ENCODE assay signal across 16 cellular contexts in the genomic region with DNA sequence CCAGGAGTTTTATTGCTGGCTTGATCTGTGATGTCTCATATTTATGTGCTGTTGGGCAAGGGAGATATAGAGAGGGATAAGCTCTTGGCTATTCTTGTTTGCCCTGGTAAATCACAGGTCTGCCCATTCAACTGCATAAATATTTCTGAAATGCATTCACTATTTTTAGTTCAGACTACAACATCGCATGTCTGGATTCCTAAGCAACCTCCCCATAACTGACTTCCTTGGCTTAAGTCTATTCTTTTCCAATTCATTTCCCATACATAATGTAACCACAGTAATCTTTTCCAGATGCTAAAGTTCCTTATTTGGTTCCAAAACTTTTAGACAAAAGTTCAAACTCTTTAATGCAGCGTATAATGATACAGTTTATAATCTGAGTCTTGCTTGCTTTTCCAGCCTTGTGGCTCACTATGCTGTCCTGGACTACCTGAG.
DNase-seq lines count a peak whose midpoint lies in the region; ATAC-seq and TF ChIP-seq lines count a peak whose summit lies in the region.
"Had no signal": no experiment of that assay in that cellular context is flagged by ENCODE, and none has a peak within 500 bp of the region (broad histone marks: within the 10 kb centered on the region; RNA-seq: fewer than 3 reads in every experiment).

No MANE protein-coding gene starts in this region.

- intact Hi-C loops in HCT116 (cut with micrococcal nuclease): no loop called here
- intact Hi-C loops in CD8-positive, alpha-beta T cell (cut with DNase I, micrococcal nuclease): no loop called here

- TF ChIP-seq RAD21 in HCT116 (IDR thresholded peaks at IDR 0.05; ENCODE audit: low read depth): no peak

- no peak overlapping the region for H3K27ac Mint-ChIP-seq in CD8-positive, alpha-beta T cell
- H3K27ac Mint-ChIP-seq: effector memory CD8-positive, alpha-beta T cell had no signal

- H3K4me2 ChIP-seq in HCT116 (ENCODE audit: low read length): no peak overlapping the region

- H3K9me3 Mint-ChIP-seq in CD8-positive, alpha-beta T cell: no peaks in the 10 kb centered on the region

- no peaks in the 10 kb centered on the region for H3K36me3 Mint-ChIP-seq in CD8-positive, alpha-beta T cell

- peak overlapping the region; percentile 42 for H2AFZ ChIP-seq in HCT116 (ENCODE audit: low read depth, low read length, poor library complexity, severe bottlenecking)
- H2AFZ ChIP-seq: parathyroid adenoma had no signal

- no peak overlapping the region for H3K4me3 ChIP-seq in HCT116 (replicated peaks in 1 of 2; ENCODE audit: low read depth in 1 of 2, low read length in 2 of 2)
- no peak overlapping the region for H3K4me3 ChIP-seq in CD8-positive, alpha-beta T cell (ENCODE audit: low read depth, low read length)
- H3K4me3 ChIP-seq: cardiac muscle cell, mucosa of descending colon, stomach had no signal

- CTCF ChIA-PET in HCT116 (lab: Charles Lee): no interaction called here
- CTCF ChIA-PET in CD8-positive, alpha-beta T cell (lab: Charles Lee): no interaction called here

- H3K9me2 ChIP-seq in HCT116 (ENCODE audit: insufficient read depth): no peaks in the 10 kb centered on the region

- peaks cover 0 to 2% of the 10 kb centered on the region in 2 experiments; a peak in 1 of 4 replicates for H3K4me1 ChIP-seq in HCT116 (ENCODE audit: control insufficient read depth in 1 of 2, insufficient read depth in 2 of 2, low read length in 2 of 2)
- H3K4me1 ChIP-seq in CD8-positive, alpha-beta T cell (ENCODE audit: insufficient read depth, low read length): no peaks in the 10 kb centered on the region
- H3K4me1 ChIP-seq: parathyroid adenoma, stomach had no signal

- no peak for TF ChIP-seq CTCF in HCT116 (IDR thresholded peaks at IDR 0.05 in 2 of 3, conservative IDR thresholded peaks at IDR 0.05 in 1 of 3; ENCODE audit: borderline replicate concordance in 1 of 3, insufficient read depth in 1 of 3, low read depth in 2 of 3, low read length in 2 of 3)
- no peak for TF ChIP-seq CTCF in CD8-positive, alpha-beta T cell (IDR thresholded peaks at IDR 0.05)

- no TSS peak for BruUV-seq in HCT116 (replicated peaks; lab: Mats Ljungman, UMichigan)

- no peaks in the 10 kb centered on the region for H3K4me1 Mint-ChIP-seq in CD8-positive, alpha-beta T cell (ENCODE audit: low read depth)

- no peaks in the 10 kb centered on the region for H4K20me1 ChIP-seq in HCT116 (ENCODE audit: insufficient read depth)

- no peak overlapping the region for H3K9ac ChIP-seq in HCT116 (ENCODE audit: low read length)
- H3K9ac ChIP-seq: parathyroid adenoma had no signal

- POLR2A ChIA-PET in HCT116 (lab: Charles Lee): no interaction called here
- POLR2A ChIA-PET in CD8-positive, alpha-beta T cell (lab: Charles Lee): no interaction called here

- no peak overlapping the region for H3K4me3 Mint-ChIP-seq in CD8-positive, alpha-beta T cell
- H3K4me3 Mint-ChIP-seq: effector memory CD8-positive, alpha-beta T cell had no signal

- H3K36me3 ChIP-seq in HCT116 (ENCODE audit: control insufficient read depth in 1 of 2, insufficient read depth in 2 of 2, low read length in 2 of 2): no peaks in the 10 kb centered on the region
- H3K36me3 ChIP-seq in CD8-positive, alpha-beta T cell (ENCODE audit: insufficient read depth, low read length): no peaks in the 10 kb centered on the region
- H3K36me3 ChIP-seq: cardiac muscle cell, stomach had no signal

- H3K79me2 ChIP-seq in HCT116 (ENCODE audit: insufficient read depth, low read length): no peaks in the 10 kb centered on the region
- H3K79me2 ChIP-seq: parathyroid adenoma had no signal

- no peaks in the 10 kb centered on the region for H3K9me3 ChIP-seq in HCT116 (ENCODE audit: control insufficient read depth in 1 of 2, insufficient read depth in 1 of 2, low read depth in 1 of 2, low read length in 2 of 2)
- H3K9me3 ChIP-seq in CD8-positive, alpha-beta T cell (ENCODE audit: low read length): no peaks in the 10 kb centered on the region
- H3K9me3 ChIP-seq: mucosa of descending colon, stomach had no signal

- TF ChIP-seq POLR2A in HCT116 (IDR thresholded peaks at IDR 0.05; ENCODE audit: borderline replicate concordance, extremely low read depth, insufficient read depth, insufficient read length): no peak

- H3K27ac ChIP-seq in HCT116 (ENCODE audit: low read depth, low read length): no peak overlapping the region
- H3K27ac ChIP-seq in CD8-positive, alpha-beta T cell (ENCODE audit: low read depth, low read length): no peak overlapping the region
- H3K27ac ChIP-seq: cardiac muscle cell, parathyroid adenoma, stomach had no signal

- DNase-seq in HCT116 (ENCODE audit: low read depth, low spot score): no peak
- DNase-seq in amniotic epithelial cell (ENCODE audit: low read depth): peak; percentile 23
- DNase-seq in glomerular visceral epithelial cell (ENCODE audit: extremely low spot score): peak; percentile 92
- DNase-seq in NCI-H1105 treated with DMSO at 0.1 percent for 48 hours (lab: John Stamatoyannopoulos, UW): no peak
- no peak for DNase-seq in activated CD4-positive, alpha-beta T cell treated with anti-CD3 and anti-CD28 coated beads, Interleukin-2, amount 50 U/mL, for 1 hour
- DNase-seq in CD8-positive, alpha-beta T cell: no peak
- no peak for DNase-seq in RPMI8226
- DNase-seq: activated CD4-positive, CD25-positive, alpha-beta regulatory T cell; activated naive CD4-positive, alpha-beta T cell treated with Interleukin-2 at 50 U/mL for 16 hours; effector memory CD8-positive, alpha-beta T cell; mucosa of descending colon; NCI-H2029; NCI-H526 treated with DMSO at 0.1 percent for 48 hours; stomach had no signal

- no peak for ATAC-seq in HCT116
- no peak for ATAC-seq in CD8-positive, alpha-beta T cell
- ATAC-seq: effector memory CD8-positive, alpha-beta T cell; mucosa of descending colon had no signal

- RAD21 ChIA-PET in HCT116 (lab: Charles Lee; ENCODE audit: low non-redundant PET in 1 of 2, low total read pairs in 2 of 2, uncharacterized antibody in 2 of 2, unreplicated experiment in 2 of 2): no interaction called here

- no peaks in the 10 kb centered on the region for H3K27me3 Mint-ChIP-seq in CD8-positive, alpha-beta T cell (ENCODE audit: low read depth)
- H3K27me3 Mint-ChIP-seq: effector memory CD8-positive, alpha-beta T cell had no signal

- no peaks in the 10 kb centered on the region for H3K27me3 ChIP-seq in HCT116 (ENCODE audit: insufficient read depth, low read length)
- H3K27me3 ChIP-seq in CD8-positive, alpha-beta T cell (ENCODE audit: insufficient read depth, low read length): no peaks in the 10 kb centered on the region
- H3K27me3 ChIP-seq: cardiac muscle cell, stomach had no signal

TF ChIP-seq in HCT116, 20 proteins besides CTCF, POLR2A, EP300 and RAD21:
- TF ChIP-seq, protein P1, sequence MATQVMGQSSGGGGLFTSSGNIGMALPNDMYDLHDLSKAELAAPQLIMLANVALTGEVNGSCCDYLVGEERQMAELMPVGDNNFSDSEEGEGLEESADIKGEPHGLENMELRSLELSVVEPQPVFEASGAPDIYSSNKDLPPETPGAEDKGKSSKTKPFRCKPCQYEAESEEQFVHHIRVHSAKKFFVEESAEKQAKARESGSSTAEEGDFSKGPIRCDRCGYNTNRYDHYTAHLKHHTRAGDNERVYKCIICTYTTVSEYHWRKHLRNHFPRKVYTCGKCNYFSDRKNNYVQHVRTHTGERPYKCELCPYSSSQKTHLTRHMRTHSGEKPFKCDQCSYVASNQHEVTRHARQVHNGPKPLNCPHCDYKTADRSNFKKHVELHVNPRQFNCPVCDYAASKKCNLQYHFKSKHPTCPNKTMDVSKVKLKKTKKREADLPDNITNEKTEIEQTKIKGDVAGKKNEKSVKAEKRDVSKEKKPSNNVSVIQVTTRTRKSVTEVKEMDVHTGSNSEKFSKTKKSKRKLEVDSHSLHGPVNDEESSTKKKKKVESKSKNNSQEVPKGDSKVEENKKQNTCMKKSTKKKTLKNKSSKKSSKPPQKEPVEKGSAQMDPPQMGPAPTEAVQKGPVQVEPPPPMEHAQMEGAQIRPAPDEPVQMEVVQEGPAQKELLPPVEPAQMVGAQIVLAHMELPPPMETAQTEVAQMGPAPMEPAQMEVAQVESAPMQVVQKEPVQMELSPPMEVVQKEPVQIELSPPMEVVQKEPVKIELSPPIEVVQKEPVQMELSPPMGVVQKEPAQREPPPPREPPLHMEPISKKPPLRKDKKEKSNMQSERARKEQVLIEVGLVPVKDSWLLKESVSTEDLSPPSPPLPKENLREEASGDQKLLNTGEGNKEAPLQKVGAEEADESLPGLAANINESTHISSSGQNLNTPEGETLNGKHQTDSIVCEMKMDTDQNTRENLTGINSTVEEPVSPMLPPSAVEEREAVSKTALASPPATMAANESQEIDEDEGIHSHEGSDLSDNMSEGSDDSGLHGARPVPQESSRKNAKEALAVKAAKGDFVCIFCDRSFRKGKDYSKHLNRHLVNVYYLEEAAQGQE (IDR thresholded peaks at IDR 0.05; ENCODE audit: low read depth): no peak
- no peak for TF ChIP-seq CEBPB (IDR thresholded peaks at IDR 0.05; ENCODE audit: low read depth)
- no peak for TF ChIP-seq EZH2phosphoT487 (IDR thresholded peaks at IDR 0.05; ENCODE audit: borderline replicate concordance)

Comparison
In these comparisons a context has a peak if more than half of its experiments do, and no peak if none do; other contexts are left out.
1. DNase-seq: peak in amniotic epithelial cell (single experiment) and glomerular visceral epithelial cell (single experiment); none in HCT116 (single experiment), NCI-H1105 treated with DMSO at 0.1 percent for 48 hours (single experiment), activated CD4-positive, alpha-beta T cell treated with anti-CD3 and anti-CD28 coated beads, Interleukin-2, amount 50 U/mL, for 1 hour (single experiment), CD8-positive, alpha-beta T cell (0 of 7) and RPMI8226 (single experiment).